Comparison of ENCODE assay signal across 9 cellular contexts in genomic region chr16:16966439-16966838, GRCh38.
"Had no signal": no experiment of that assay in that cellular context is flagged by ENCODE, and none has a peak within 500 bp of the region (broad histone marks: within the 10 kb centered on the region; RNA-seq: fewer than 3 reads in every experiment).

No MANE protein-coding gene starts in this region.

- H3K4me3 ChIP-seq: GM23248, HAP-1 had no signal

- ATAC-seq: HCT116 had no signal

- H3K9me3 ChIP-seq: HAP-1 had no signal

- H3K36me3 ChIP-seq: HAP-1 had no signal

- H2AFZ ChIP-seq: GM23248 had no signal

- H3K9ac ChIP-seq: GM23248, KMS-11 had no signal

- DNase-seq: GM23248, H7, IMR-90, Karpas-422, KBM-7 had no signal

- H3K27ac ChIP-seq: GM23248, HL-60, KMS-11 had no signal

- H3K4me1 ChIP-seq: HAP-1 had no signal

- H3K4me2 ChIP-seq: KMS-11 had no signal
